Comparison of ENCODE assay signal across 8 cellular contexts in the genomic region with DNA sequence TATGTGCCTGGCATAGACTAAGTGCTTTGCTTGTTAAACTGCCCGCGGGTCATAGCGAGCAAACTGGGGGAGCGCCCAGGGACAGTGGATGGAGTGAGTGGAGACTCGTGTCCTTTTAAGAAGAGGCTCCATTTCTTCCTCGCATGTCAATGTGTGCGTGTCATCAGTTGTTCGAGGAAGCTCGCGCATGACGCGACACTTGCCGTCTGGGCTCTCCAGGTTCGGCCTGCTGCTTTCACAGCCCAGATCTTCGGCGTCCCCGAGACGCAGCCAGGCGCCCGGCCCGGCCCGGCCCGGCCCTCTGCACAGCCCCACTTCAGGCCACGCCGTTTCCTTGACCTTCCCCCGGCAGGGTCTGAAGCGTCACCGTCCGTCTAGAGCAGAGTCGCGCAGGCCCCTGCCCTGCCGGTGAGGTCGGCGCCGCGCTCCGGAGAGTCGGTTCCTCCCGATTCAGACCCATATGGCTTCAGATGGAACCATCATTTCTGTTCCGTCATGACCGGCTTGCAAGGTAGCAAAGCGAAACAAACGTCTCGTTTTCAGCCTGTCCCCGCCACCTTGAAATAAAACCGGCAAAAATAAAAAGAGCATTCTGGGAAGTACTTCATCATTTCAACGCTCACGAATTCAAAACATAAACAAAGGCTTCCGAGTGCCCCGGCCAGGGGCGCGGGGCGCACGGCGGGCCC. TPM values are rescaled to one million over a fixed set of nuclear protein-coding genes. Genes with fewer than 3 reads are reported as not detected.
DNase-seq lines count a peak whose midpoint lies in the region; ATAC-seq lines count a peak whose summit lies in the region.

No MANE protein-coding gene starts in this region.

- H3K9me2 ChIP-seq in Karpas-422 (replicated peaks; ENCODE audit: insufficient read depth, low read length) = no peaks in the 10 kb centered on the region

- H3K4me3 Mint-ChIP-seq in CD4-positive, alpha-beta memory T cell = peak overlapping the region; percentile 86 to 90 (median 88)
- peak overlapping the region; percentile 87 for H3K4me3 Mint-ChIP-seq in T-helper 1 cell treated with Interleukin-12 subunit alpha and Interleukin-12 subunit beta and Interleukin-4 antibody, amounts not matched to agents 30 μg/mL and 1 μg/mL, for 36 hours
- H3K4me3 Mint-ChIP-seq in effector memory CD8-positive, alpha-beta T cell = peak overlapping the region; percentile 86 to 87

- H3K27me3 ChIP-seq in CD4-positive, alpha-beta memory T cell (ENCODE audit: insufficient read depth, low read length) = peaks cover 22% of the 10 kb centered on the region
- no peaks in the 10 kb centered on the region for H3K27me3 ChIP-seq in Karpas-422 (ENCODE audit: low read length)

- H3K27me3 Mint-ChIP-seq in CD4-positive, alpha-beta memory T cell = peaks cover 57 to 59% of the 10 kb centered on the region in 2 donors
- peaks cover 90% of the 10 kb centered on the region for H3K27me3 Mint-ChIP-seq in T-helper 1 cell treated with Interleukin-12 subunit alpha and Interleukin-12 subunit beta and Interleukin-4 antibody, amounts not matched to agents 30 μg/mL and 1 μg/mL, for 36 hours (ENCODE audit: low read depth)
- peaks cover 78 to 88% of the 10 kb centered on the region in 2 donors for H3K27me3 Mint-ChIP-seq in effector memory CD8-positive, alpha-beta T cell

- POLR2A ChIA-PET in CD4-positive, alpha-beta memory T cell (lab: Charles Lee; ENCODE audit: partially characterized antibody) = no interaction called here

- no peaks in the 10 kb centered on the region for H4K20me1 ChIP-seq in Karpas-422 (ENCODE audit: insufficient read depth, low read depth, low read length)

- no peak overlapping the region for H3K27ac ChIP-seq in CD4-positive, alpha-beta memory T cell (ENCODE audit: low read depth, low read length)
- no peak overlapping the region for H3K27ac ChIP-seq in Karpas-422 (ENCODE audit: low read length)

- H3K9me3 ChIP-seq in CD4-positive, alpha-beta memory T cell (ENCODE audit: control insufficient read depth in 1 of 2, low read length in 2 of 2) = no peaks in the 10 kb centered on the region
- no peaks in the 10 kb centered on the region for H3K9me3 ChIP-seq in Karpas-422 (ENCODE audit: low read length)

- peaks cover 0 to 10% of the 10 kb centered on the region in 2 donors for H3K36me3 Mint-ChIP-seq in CD4-positive, alpha-beta memory T cell
- H3K36me3 Mint-ChIP-seq in T-helper 1 cell treated with Interleukin-12 subunit alpha and Interleukin-12 subunit beta and Interleukin-4 antibody, amounts not matched to agents 30 μg/mL and 1 μg/mL, for 36 hours (ENCODE audit: low read depth) = peaks cover 4% of the 10 kb centered on the region
- H3K36me3 Mint-ChIP-seq in effector memory CD8-positive, alpha-beta T cell (ENCODE audit: insufficient read depth) = no peaks in the 10 kb centered on the region

- peak overlapping the region in 1 of 2 donors; percentile 49 for H3K4me3 ChIP-seq in CD4-positive, alpha-beta memory T cell (ENCODE audit: low read length in 2 of 2)
- no peak overlapping the region for H3K4me3 ChIP-seq in Karpas-422 (ENCODE audit: low read length)

- intact Hi-C loops in CD4-positive, alpha-beta memory T cell (cut with micrococcal nuclease) = no loop called here

- peak in 4 of 5 donors; percentile 20 to 29 (median 24) for DNase-seq in CD4-positive, alpha-beta memory T cell
- DNase-seq in effector memory CD8-positive, alpha-beta T cell = peak in 1 of 3 experiments; percentile 11
- DNase-seq in lung microvascular endothelial cell (ENCODE audit: low read depth in 2 of 2) (peak; percentile 36 to 53), superior temporal gyrus (ENCODE audit: extremely low spot score) (peak; percentile 26), SHP77 treated with DMSO at 0.1 percent for 48 hours (lab: John Stamatoyannopoulos, UW) (no peak), Karpas-422 (no peak)

- H3K36me3 ChIP-seq in CD4-positive, alpha-beta memory T cell (ENCODE audit: insufficient read depth, low read length) = no peaks in the 10 kb centered on the region
- no peaks in the 10 kb centered on the region for H3K36me3 ChIP-seq in Karpas-422 (ENCODE audit: insufficient read depth, low read length)

- peak; percentile 42 for ATAC-seq in GM21423 (IDR thresholded peaks at IDR 0.05; ENCODE audit: unreplicated experiment)
- peak; percentile 64 for ATAC-seq in effector memory CD8-positive, alpha-beta T cell (replicated peaks)

- H3K4me2 ChIP-seq in Karpas-422 (ENCODE audit: low read depth, low read length, poor library complexity, severe bottlenecking) = no peak overlapping the region

- H3K79me2 ChIP-seq in Karpas-422 (ENCODE audit: low read length) = no peaks in the 10 kb centered on the region

- CTCF ChIA-PET in CD4-positive, alpha-beta memory T cell (lab: Charles Lee; ENCODE audit: partially characterized antibody) = no interaction called here

- no peak overlapping the region for H2AFZ ChIP-seq in Karpas-422 (ENCODE audit: low read length)

- H3K27ac Mint-ChIP-seq in CD4-positive, alpha-beta memory T cell = peak overlapping the region in 5 of 7 donors; percentile 10 to 73 (median 58)
- peak overlapping the region; percentile 66 for H3K27ac Mint-ChIP-seq in T-helper 1 cell treated with Interleukin-12 subunit alpha and Interleukin-12 subunit beta and Interleukin-4 antibody, amounts not matched to agents 30 μg/mL and 1 μg/mL, for 36 hours
- H3K27ac Mint-ChIP-seq in effector memory CD8-positive, alpha-beta T cell = no peak overlapping the region

- no peak overlapping the region for H3K9ac ChIP-seq in Karpas-422 (ENCODE audit: low read length)

- H3K4me1 ChIP-seq in CD4-positive, alpha-beta memory T cell (ENCODE audit: insufficient read depth, low read length) = peaks cover 13% of the 10 kb centered on the region
- H3K4me1 ChIP-seq in Karpas-422 (ENCODE audit: low read length) = peaks cover 5% of the 10 kb centered on the region

- peaks cover 0 to 2% (median 0%) of the 10 kb centered on the region in 8 donors for H3K9me3 Mint-ChIP-seq in CD4-positive, alpha-beta memory T cell
- no peaks in the 10 kb centered on the region for H3K9me3 Mint-ChIP-seq in T-helper 1 cell treated with Interleukin-12 subunit alpha and Interleukin-12 subunit beta and Interleukin-4 antibody, amounts not matched to agents 30 μg/mL and 1 μg/mL, for 36 hours
- H3K9me3 Mint-ChIP-seq in effector memory CD8-positive, alpha-beta T cell = no peaks in the 10 kb centered on the region

- peaks cover 12 to 23% (median 16%) of the 10 kb centered on the region in 4 donors for H3K4me1 Mint-ChIP-seq in CD4-positive, alpha-beta memory T cell
- peaks cover 13% of the 10 kb centered on the region for H3K4me1 Mint-ChIP-seq in T-helper 1 cell treated with Interleukin-12 subunit alpha and Interleukin-12 subunit beta and Interleukin-4 antibody, amounts not matched to agents 30 μg/mL and 1 μg/mL, for 36 hours (ENCODE audit: low read depth)
- peaks cover 11 to 12% of the 10 kb centered on the region in 2 donors for H3K4me1 Mint-ChIP-seq in effector memory CD8-positive, alpha-beta T cell (ENCODE audit: low read depth in 2 of 2)

RNA-seq across cellular contexts. Expression of a gene that starts 0.6 kb away (rescaled TPM):
- 10 to 100 TPM; 65.8 to 73.7 TPM for total RNA-seq in CD4-positive, alpha-beta memory T cell
- polyA plus RNA-seq in CD4-positive, alpha-beta memory T cell = 10 to 100 TPM in 1 of 2 donors, 1 to 10 TPM in 1; 6.6 to 15.6 TPM
- 176 and 179 TPM in 2 replicates for total RNA-seq in lung microvascular endothelial cell
- total RNA-seq in Karpas-422 (2014; rRNA removed; shearing (Covaris generic); ENCODE audit: low replicate concordance) = 90.6 and 100 TPM in 2 replicates

Comparison
In these comparisons a context has a peak if more than half of its experiments do, and no peak if none do; other contexts are left out.
1. DNase-seq: peak in CD4-positive, alpha-beta memory T cell (4 of 5), lung microvascular endothelial cell (2 of 2) and superior temporal gyrus (single experiment); none in SHP77 treated with DMSO at 0.1 percent for 48 hours (single experiment) and Karpas-422 (single experiment).
2. H3K27ac Mint-ChIP-seq: peak in CD4-positive, alpha-beta memory T cell (5 of 7) and T-helper 1 cell treated with Interleukin-12 subunit alpha and Interleukin-12 subunit beta and Interleukin-4 antibody, amounts not matched to agents 30 μg/mL and 1 μg/mL, for 36 hours (single experiment); none in effector memory CD8-positive, alpha-beta T cell (0 of 2).
3. Peak in every context shown above with its lines, with median percentiles within 50 percentile points of each other: H3K4me3 Mint-ChIP-seq.